9 cellular contexts compared by ENCODE assay signal in genomic region chr17:81550830-81551457, GRCh38. TPM values are rescaled to one million over a fixed set of nuclear protein-coding genes. Genes with fewer than 3 reads are reported as not detected.
A peak's percentile ranks its signal among the peaks of the same experiment; 100 is the strongest.
DNase-seq lines count a peak whose midpoint lies in the region; ATAC-seq and TF ChIP-seq lines count a peak whose summit lies in the region.
"Had no signal": no experiment of that assay in that cellular context is flagged by ENCODE, and none has a peak within 500 bp of the region (broad histone marks: within the 10 kb centered on the region; RNA-seq: fewer than 3 reads in every experiment).

No MANE protein-coding gene starts in this region.

- peaks cover 4% of the 10 kb centered on the region for H3K4me1 ChIP-seq in prostate gland (replicated peaks)

- ATAC-seq in left lobe of liver, result no peak
- ATAC-seq in HG02981 (IDR thresholded peaks at IDR 0.05; ENCODE audit: unreplicated experiment), result no peak

- H3K9me3 ChIP-seq in prostate gland, result no peaks in the 10 kb centered on the region

- no peak for DNase-seq in GM12865 (ENCODE audit: low read depth)
- DNase-seq in foreskin fibroblast, result no peak
- no peak for DNase-seq in prostate gland (ENCODE audit: low spot score)
- no peak for DNase-seq in left lobe of liver (ENCODE audit: low spot score)
- no peak for DNase-seq in DMS79 treated with DMSO at 0.1 percent for 48 hours (lab: John Stamatoyannopoulos, UW)
- no peak for DNase-seq in effector CD4-positive, alpha-beta T cell
- DNase-seq: cortex of kidney had no signal

- H3K27me3 ChIP-seq in prostate gland (replicated peaks; ENCODE audit: insufficient read depth), result no peaks in the 10 kb centered on the region

- 83% methylated on average over 27 of the region's 27 CpGs for WGBS in prostate gland

- peaks cover 0 to 4% of the 10 kb centered on the region in 2 donors for H3K36me3 ChIP-seq in prostate gland

- H3K27ac ChIP-seq in VCaP (peak overlapping the region; percentile 90), prostate gland (no peak overlapping the region)

- peak overlapping the region; percentile 89 for H3K4me3 ChIP-seq in GM12865 (ENCODE audit: low read depth, low read length)
- H3K4me3 ChIP-seq in foreskin fibroblast (ENCODE audit: low read depth in 1 of 2, low read length in 2 of 2), result peak overlapping the region; percentile 83 to 92
- H3K4me3 ChIP-seq in prostate gland, result peak overlapping the region; percentile 94 to 96

- intact Hi-C loops in prostate gland (cut with DNase I), result loop anchor here (5.0 kb wide), 1 partner anchor 51 kb away; no protein-coding TSS in a partner anchor

- no peak for TF ChIP-seq POLR2A in prostate gland (IDR thresholded peaks at IDR 0.05)

- TF ChIP-seq CTCF in GM12865 (IDR thresholded peaks at IDR 0.05; ENCODE audit: insufficient read depth, low read depth, low read length, missing control alignments) (no peak), VCaP (conservative IDR thresholded peaks at IDR 0.05) (no peak), foreskin fibroblast (IDR thresholded peaks at IDR 0.05; ENCODE audit: low read depth, low read length) (no peak), prostate gland (IDR thresholded peaks at IDR 0.05) (no peak)

RNA-seq across cellular contexts. Expression of gene FAAP100, which starts 1.2 kb away (rescaled TPM):
- total RNA-seq in prostate gland (10 to 100 TPM; 27.8 to 44.4 TPM), left lobe of liver (18.9 TPM)

RNA-seq across cellular contexts. Expression of gene FSCN2, which starts 22.8 kb away (rescaled TPM):
- total RNA-seq in prostate gland (1 to 10 TPM; 3.1 to 5.6 TPM), left lobe of liver (0.18 TPM)

RNA-seq across cellular contexts. Expression of gene ACTG1, which starts 38.3 kb away (rescaled TPM):
- total RNA-seq in prostate gland (1,000 to 10,000 TPM; 2,438 to 3,181 TPM), left lobe of liver (264 TPM)
